In the genomic region with DNA sequence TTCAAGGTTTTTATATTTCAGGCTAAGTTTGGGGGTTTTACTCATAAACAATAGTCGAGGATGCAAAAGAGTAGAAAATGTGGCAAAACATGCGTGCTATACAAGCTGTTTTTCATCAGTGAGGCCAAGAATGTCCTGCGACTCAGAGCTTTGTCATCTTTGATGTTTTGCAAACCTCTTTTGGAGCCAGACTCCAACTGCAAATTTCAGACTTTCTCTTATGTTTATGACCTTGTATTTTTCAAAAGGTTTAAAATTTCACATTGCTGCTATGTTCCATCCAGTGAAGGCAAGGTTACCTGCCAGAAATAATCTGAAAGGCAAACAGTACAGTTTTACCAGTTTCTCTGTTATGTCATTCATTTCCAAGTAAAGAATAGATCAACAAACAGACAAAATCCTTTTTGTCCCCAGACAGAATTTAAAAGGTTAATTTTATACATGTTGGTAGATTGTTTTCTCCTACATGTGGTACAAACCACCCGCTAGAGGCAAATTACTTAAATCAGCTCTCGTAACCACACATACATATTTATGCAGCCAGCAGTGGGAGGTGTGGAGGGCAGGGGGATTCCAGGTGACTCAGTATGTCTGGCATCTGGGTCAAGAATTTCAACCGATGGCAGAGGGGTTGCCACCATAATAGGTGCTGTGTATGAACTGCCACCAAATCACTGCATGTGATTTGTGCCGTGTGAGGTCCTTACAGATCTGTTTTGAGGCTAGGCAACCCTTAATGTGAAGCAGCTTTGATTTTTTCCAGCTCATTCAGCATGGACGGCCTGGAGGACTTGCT, we compare ENCODE assay signal across 9 cellular contexts.
DNase-seq lines count a peak whose midpoint lies in the region; ATAC-seq and TF ChIP-seq lines count a peak whose summit lies in the region.
"Had no signal": no experiment of that assay in that cellular context is flagged by ENCODE, and none has a peak within 500 bp of the region (broad histone marks: within the 10 kb centered on the region; RNA-seq: fewer than 3 reads in every experiment).

No MANE protein-coding gene starts in this region.

- H2AFZ ChIP-seq in hepatocyte: no peak overlapping the region

- H3K27me3 ChIP-seq in hepatocyte: no peaks in the 10 kb centered on the region

- TF ChIP-seq CTCF in activated B cell treated with CpG ODN at 0.5 μM for 24 hours (IDR thresholded peaks at IDR 0.05): no peak
- TF ChIP-seq CTCF in hepatocyte (IDR thresholded peaks at IDR 0.05; ENCODE audit: poor library complexity): no peak

- CTCF ChIA-PET in activated CD4-positive, alpha-beta T cell treated with anti-CD3 and anti-CD28 coated beads, Interleukin-2, amount 10 ng/mL, durations not matched to agents 7 days and 5 days (lab: Charles Lee): no interaction called here
- CTCF ChIA-PET in activated B cell treated with CpG ODN at 0.5 μM for 24 hours (lab: Charles Lee): interaction anchor here (0.9 to 1.3 kb wide), 4 partner anchors 16 to 186 kb away, joined by 3 read pairs; no protein-coding TSS in a partner anchor

- H3K4me3 ChIP-seq in hepatocyte: no peak overlapping the region

- peaks cover 8% of the 10 kb centered on the region for H3K4me1 Mint-ChIP-seq in activated CD4-positive, alpha-beta T cell treated with anti-CD3 and anti-CD28 coated beads, Interleukin-2, amount 10 ng/mL, durations not matched to agents 7 days and 5 days
- H3K4me1 Mint-ChIP-seq in activated B cell treated with CpG ODN at 0.5 μM for 24 hours: peaks cover 6% of the 10 kb centered on the region

- intact Hi-C loops in activated B cell treated with CpG ODN at 0.5 μM for 24 hours (cut with micrococcal nuclease): no loop called here

- peak; percentile 11 to 37 for DNase-seq in activated CD4-positive, alpha-beta T cell treated with anti-CD3 and anti-CD28 coated beads for 4 hours
- DNase-seq in activated CD4-positive, alpha-beta T cell treated with anti-CD3 and anti-CD28 coated beads, Interleukin-2, amount 10 ng/mL, durations not matched to agents 7 days and 5 days: no peak
- DNase-seq in activated B cell treated with CpG ODN at 0.5 μM for 24 hours (no peak), hepatocyte (ENCODE audit: low spot score) (peak; percentile 52), NCI-H2029 treated with DMSO at 0.1 percent for 48 hours (lab: John Stamatoyannopoulos, UW) (no peak), GM19238 (ENCODE audit: insufficient read length, low spot score) (no peak)
- DNase-seq in stimulated activated CD8-positive, alpha-beta memory T cell treated with anti-CD3 and anti-CD28 coated beads, Interleukin-4, amount 100 ng/mL, for 24 hours (ENCODE audit: low read depth): peak; percentile 18
- no peak for DNase-seq in effector CD4-positive, alpha-beta T cell

- no peaks in the 10 kb centered on the region for H3K79me2 ChIP-seq in hepatocyte

- no peaks in the 10 kb centered on the region for H4K20me1 ChIP-seq in hepatocyte (ENCODE audit: insufficient read depth, poor library complexity, severe bottlenecking)

- peak overlapping the region; percentile 63 for H3K27ac ChIP-seq in hepatocyte
- H3K27ac ChIP-seq: C4-2B had no signal

- H3K9me2 ChIP-seq in hepatocyte (replicated peaks; ENCODE audit: insufficient read depth): no peaks in the 10 kb centered on the region

- peaks cover 2% of the 10 kb centered on the region for H3K27me3 Mint-ChIP-seq in activated CD4-positive, alpha-beta T cell treated with anti-CD3 and anti-CD28 coated beads, Interleukin-2, amount 10 ng/mL, durations not matched to agents 7 days and 5 days
- H3K27me3 Mint-ChIP-seq in activated B cell treated with CpG ODN at 0.5 μM for 24 hours: peaks cover 7% of the 10 kb centered on the region

- no peaks in the 10 kb centered on the region for H3K36me3 Mint-ChIP-seq in activated CD4-positive, alpha-beta T cell treated with anti-CD3 and anti-CD28 coated beads, Interleukin-2, amount 10 ng/mL, durations not matched to agents 7 days and 5 days (ENCODE audit: low read depth)
- no peaks in the 10 kb centered on the region for H3K36me3 Mint-ChIP-seq in activated B cell treated with CpG ODN at 0.5 μM for 24 hours (ENCODE audit: low read depth)

- peaks cover 8% of the 10 kb centered on the region for H3K4me1 ChIP-seq in hepatocyte (ENCODE audit: insufficient read depth)

- H3K4me2 ChIP-seq in hepatocyte: peak overlapping the region; percentile 38

- no peak overlapping the region for H3K4me3 Mint-ChIP-seq in activated CD4-positive, alpha-beta T cell treated with anti-CD3 and anti-CD28 coated beads, Interleukin-2, amount 10 ng/mL, durations not matched to agents 7 days and 5 days
- H3K4me3 Mint-ChIP-seq in activated B cell treated with CpG ODN at 0.5 μM for 24 hours: no peak overlapping the region

- no peaks in the 10 kb centered on the region for H3K9me3 Mint-ChIP-seq in activated CD4-positive, alpha-beta T cell treated with anti-CD3 and anti-CD28 coated beads, Interleukin-2, amount 10 ng/mL, durations not matched to agents 7 days and 5 days
- no peaks in the 10 kb centered on the region for H3K9me3 Mint-ChIP-seq in activated B cell treated with CpG ODN at 0.5 μM for 24 hours

- no peak overlapping the region for H3K27ac Mint-ChIP-seq in activated CD4-positive, alpha-beta T cell treated with anti-CD3 and anti-CD28 coated beads, Interleukin-2, amount 10 ng/mL, durations not matched to agents 7 days and 5 days
- no peak overlapping the region for H3K27ac Mint-ChIP-seq in activated B cell treated with CpG ODN at 0.5 μM for 24 hours

- WGBS in hepatocyte (ENCODE audit: low lambda C conversion rate, missing lambda C conversion rate): 35% methylated on average over 8 of the region's 8 CpGs

- no peaks in the 10 kb centered on the region for H3K36me3 ChIP-seq in hepatocyte (replicated peaks; ENCODE audit: insufficient read depth, low read depth)

- peak; percentile 87 for ATAC-seq in activated B cell treated with CpG ODN at 0.5 μM for 24 hours (ENCODE audit: low read depth)

- no peaks in the 10 kb centered on the region for H3K9me3 ChIP-seq in hepatocyte (ENCODE audit: low read depth)

- POLR2A ChIA-PET in activated CD4-positive, alpha-beta T cell treated with anti-CD3 and anti-CD28 coated beads, Interleukin-2, amount 10 ng/mL, durations not matched to agents 7 days and 5 days (lab: Charles Lee): no interaction called here
- POLR2A ChIA-PET in activated B cell treated with CpG ODN at 0.5 μM for 24 hours (lab: Charles Lee): no interaction called here

Comparison
In these comparisons a context has a peak if more than half of its experiments do, and no peak if none do; other contexts are left out.
1. DNase-seq: peak in activated CD4-positive, alpha-beta T cell treated with anti-CD3 and anti-CD28 coated beads for 4 hours (2 of 2), hepatocyte (single experiment) and stimulated activated CD8-positive, alpha-beta memory T cell treated with anti-CD3 and anti-CD28 coated beads, Interleukin-4, amount 100 ng/mL, for 24 hours (single experiment); none in activated CD4-positive, alpha-beta T cell treated with anti-CD3 and anti-CD28 coated beads, Interleukin-2, amount 10 ng/mL, durations not matched to agents 7 days and 5 days (single experiment), activated B cell treated with CpG ODN at 0.5 μM for 24 hours (single experiment), effector CD4-positive, alpha-beta T cell (single experiment), NCI-H2029 treated with DMSO at 0.1 percent for 48 hours (single experiment) and GM19238 (single experiment).